1 cellular context compared by ENCODE assay signal in genomic region chr19:8385103-8385502, GRCh38. TPM values are rescaled to one million over a fixed set of nuclear protein-coding genes. Genes with fewer than 3 reads are reported as not detected.
"Had no signal": no experiment of that assay in that cellular context is flagged by ENCODE, and none has a peak within 500 bp of the region (broad histone marks: within the 10 kb centered on the region; RNA-seq: fewer than 3 reads in every experiment).

No MANE protein-coding gene starts in this region.

RNA-seq across cellular contexts. Expression of gene ANGPTL4, which starts 21.1 kb away (rescaled TPM):
- total RNA-seq: mononuclear cell had no signal
